8 cellular contexts compared by ENCODE assay signal in the genomic region with DNA sequence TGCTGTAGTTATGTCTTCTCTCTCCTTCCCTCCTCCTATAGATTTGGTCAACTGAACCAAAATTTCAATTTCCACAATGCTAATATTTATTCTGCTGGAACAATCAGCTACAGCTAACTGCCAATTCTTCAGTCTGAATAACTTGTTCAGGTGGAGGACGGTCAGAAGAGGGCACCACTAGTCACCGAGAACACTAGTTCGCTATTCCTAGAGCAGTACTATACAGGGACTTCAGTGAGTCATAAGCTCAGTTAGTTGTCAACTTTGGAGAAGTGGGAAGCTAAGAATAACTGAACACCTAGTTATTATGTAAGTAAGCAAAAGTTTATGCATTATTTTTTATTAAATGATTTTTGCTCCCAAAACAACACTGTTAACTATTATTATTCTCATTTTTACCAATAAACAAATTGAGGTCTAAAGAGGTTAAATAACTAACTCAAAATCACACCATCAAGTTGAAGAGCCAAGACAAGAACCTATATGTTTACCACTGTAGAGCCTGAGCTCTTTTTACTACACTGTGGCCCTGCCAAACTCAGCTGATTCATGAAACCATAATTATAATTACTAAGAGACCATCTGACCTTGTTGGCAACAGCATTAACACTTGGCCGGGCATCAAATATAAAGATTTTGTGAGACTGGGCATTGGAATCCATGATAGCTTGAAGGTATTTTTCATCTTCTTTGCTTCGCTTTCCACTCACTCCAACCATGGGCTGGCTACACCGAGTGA. TPM values are rescaled to one million over a fixed set of nuclear protein-coding genes. Genes with fewer than 3 reads are reported as not detected.
DNase-seq lines count a peak whose midpoint lies in the region; ATAC-seq and TF ChIP-seq lines count a peak whose summit lies in the region.

No MANE protein-coding gene starts in this region.

- peak; percentile 75 for DNase-seq in DMS53 (lab: John Stamatoyannopoulos, UW)
- peak; percentile 75 for DNase-seq in MV-4-11 (lab: John Stamatoyannopoulos, UW)
- DNase-seq in fibroblast of mammary gland (ENCODE audit: low read depth) = peak; percentile 88
- DNase-seq in neuronal stem cell (ENCODE audit: low spot score) = peak; percentile 12
- DNase-seq in central memory CD4-positive, alpha-beta T cell = no peak

- no peak overlapping the region for H4K8ac ChIP-seq in neuronal stem cell (ENCODE audit: low read depth, low read length)

- ATAC-seq in GM21381 (IDR thresholded peaks at IDR 0.05; ENCODE audit: unreplicated experiment) = peak; percentile 62
- ATAC-seq in HG03025 (IDR thresholded peaks at IDR 0.05; ENCODE audit: low FRiP score, unreplicated experiment) = no peak

- no peak overlapping the region for H2BK5ac ChIP-seq in neuronal stem cell (ENCODE audit: low read length)

- no peak overlapping the region for H2BK15ac ChIP-seq in neuronal stem cell (ENCODE audit: low read length)

- H3K27me3 ChIP-seq in neuronal stem cell (ENCODE audit: control insufficient read depth in 3 of 3, insufficient read depth in 3 of 3, low read depth in 1 of 3, low read length in 3 of 3) = no peaks in the 10 kb centered on the region

- WGBS in neuronal stem cell (ENCODE audit: extremely low coverage in 2 of 2, insufficient read length in 2 of 2, insufficient replicate concordance in 1 of 2), 2 donors = no CpG with 5 or more reads among the region's 6 CpGs

- H3K18ac ChIP-seq in neuronal stem cell (ENCODE audit: low read length) = no peak overlapping the region

- peaks cover 4 to 88% of the 10 kb centered on the region in 2 donors for H3K36me3 ChIP-seq in neuronal stem cell (replicated peaks in 1 of 2; ENCODE audit: control insufficient read depth in 2 of 2, insufficient read depth in 2 of 2, low read length in 2 of 2)

- H2AK5ac ChIP-seq in neuronal stem cell (ENCODE audit: low read depth, low read length) = no peak overlapping the region

- H2BK12ac ChIP-seq in neuronal stem cell (ENCODE audit: low read length) = no peak overlapping the region

- H3K4me1 ChIP-seq in neuronal stem cell (ENCODE audit: control insufficient read depth in 2 of 2, insufficient read depth in 1 of 2, low read depth in 1 of 2, low read length in 2 of 2) = no peaks in the 10 kb centered on the region

- no peak overlapping the region for H3K14ac ChIP-seq in neuronal stem cell (ENCODE audit: low read length)

- no peaks in the 10 kb centered on the region for H3K9me3 ChIP-seq in neuronal stem cell (replicated peaks in 1 of 2; ENCODE audit: control insufficient read depth in 2 of 2, insufficient read depth in 1 of 2, low read depth in 1 of 2, low read length in 2 of 2)

- no peak overlapping the region for H3K4me2 ChIP-seq in neuronal stem cell (ENCODE audit: insufficient read depth, low read length, poor library complexity, severe bottlenecking)

- no peak overlapping the region for H3K27ac ChIP-seq in neuronal stem cell (replicated peaks; ENCODE audit: low read length)

- no peak overlapping the region for H4K91ac ChIP-seq in neuronal stem cell (ENCODE audit: low read depth, low read length, poor library complexity)

- H3K23ac ChIP-seq in neuronal stem cell (ENCODE audit: low read depth, low read length, poor library complexity) = no peak overlapping the region

- TF ChIP-seq CTCF in WI38 (IDR thresholded peaks at IDR 0.05; ENCODE audit: low read depth, low read length) (peak; percentile 28; the same call in 1 of the 2 replicates), fibroblast of mammary gland (conservative IDR thresholded peaks at IDR 0.05; ENCODE audit: control insufficient read depth, insufficient read depth, low read depth, low read length) (peak; percentile 68)

- H3K4ac ChIP-seq in neuronal stem cell (ENCODE audit: low read length) = no peak overlapping the region

- no peak overlapping the region for H3K4me3 ChIP-seq in WI38 (ENCODE audit: low read depth, low read length)
- H3K4me3 ChIP-seq in fibroblast of mammary gland (ENCODE audit: control insufficient read depth, low read depth, low read length) = no peak overlapping the region
- H3K4me3 ChIP-seq in neuronal stem cell (ENCODE audit: low read length in 2 of 2) = no peak overlapping the region

- H2BK120ac ChIP-seq in neuronal stem cell (ENCODE audit: low read depth, low read length) = no peak overlapping the region

- H2AFZ ChIP-seq in neuronal stem cell (ENCODE audit: low read length) = no peak overlapping the region

- no peaks in the 10 kb centered on the region for H3K79me1 ChIP-seq in neuronal stem cell (ENCODE audit: low read depth, low read length)

- H3K9ac ChIP-seq in neuronal stem cell (ENCODE audit: low read depth, low read length, poor library complexity) = no peak overlapping the region

RNA-seq across cellular contexts. Expression of a gene that starts 59.0 kb away (rescaled TPM):
- polyA plus RNA-seq in neuronal stem cell (2013, experiment 1 of 2) = 72.7 TPM
- polyA plus RNA-seq in neuronal stem cell (2013, experiment 2 of 2) = 73.7 TPM

RNA-seq across cellular contexts. Expression of a gene that starts 59.7 kb away (rescaled TPM):
- 39.2 TPM for polyA plus RNA-seq in neuronal stem cell (2013, experiment 1 of 2)
- polyA plus RNA-seq in neuronal stem cell (2013, experiment 2 of 2) = 40.7 TPM
